ENCODE assay signal across 1 cellular context in genomic region chr15:48646364-48646763, GRCh38.
TF ChIP-seq lines count a peak whose summit lies in the region.

No MANE protein-coding gene starts in this region.

TF ChIP-seq in GM23338, 12 proteins besides CTCF, POLR2A, EP300 and RAD21 (continued from another document):
- TF ChIP-seq, protein P1, sequence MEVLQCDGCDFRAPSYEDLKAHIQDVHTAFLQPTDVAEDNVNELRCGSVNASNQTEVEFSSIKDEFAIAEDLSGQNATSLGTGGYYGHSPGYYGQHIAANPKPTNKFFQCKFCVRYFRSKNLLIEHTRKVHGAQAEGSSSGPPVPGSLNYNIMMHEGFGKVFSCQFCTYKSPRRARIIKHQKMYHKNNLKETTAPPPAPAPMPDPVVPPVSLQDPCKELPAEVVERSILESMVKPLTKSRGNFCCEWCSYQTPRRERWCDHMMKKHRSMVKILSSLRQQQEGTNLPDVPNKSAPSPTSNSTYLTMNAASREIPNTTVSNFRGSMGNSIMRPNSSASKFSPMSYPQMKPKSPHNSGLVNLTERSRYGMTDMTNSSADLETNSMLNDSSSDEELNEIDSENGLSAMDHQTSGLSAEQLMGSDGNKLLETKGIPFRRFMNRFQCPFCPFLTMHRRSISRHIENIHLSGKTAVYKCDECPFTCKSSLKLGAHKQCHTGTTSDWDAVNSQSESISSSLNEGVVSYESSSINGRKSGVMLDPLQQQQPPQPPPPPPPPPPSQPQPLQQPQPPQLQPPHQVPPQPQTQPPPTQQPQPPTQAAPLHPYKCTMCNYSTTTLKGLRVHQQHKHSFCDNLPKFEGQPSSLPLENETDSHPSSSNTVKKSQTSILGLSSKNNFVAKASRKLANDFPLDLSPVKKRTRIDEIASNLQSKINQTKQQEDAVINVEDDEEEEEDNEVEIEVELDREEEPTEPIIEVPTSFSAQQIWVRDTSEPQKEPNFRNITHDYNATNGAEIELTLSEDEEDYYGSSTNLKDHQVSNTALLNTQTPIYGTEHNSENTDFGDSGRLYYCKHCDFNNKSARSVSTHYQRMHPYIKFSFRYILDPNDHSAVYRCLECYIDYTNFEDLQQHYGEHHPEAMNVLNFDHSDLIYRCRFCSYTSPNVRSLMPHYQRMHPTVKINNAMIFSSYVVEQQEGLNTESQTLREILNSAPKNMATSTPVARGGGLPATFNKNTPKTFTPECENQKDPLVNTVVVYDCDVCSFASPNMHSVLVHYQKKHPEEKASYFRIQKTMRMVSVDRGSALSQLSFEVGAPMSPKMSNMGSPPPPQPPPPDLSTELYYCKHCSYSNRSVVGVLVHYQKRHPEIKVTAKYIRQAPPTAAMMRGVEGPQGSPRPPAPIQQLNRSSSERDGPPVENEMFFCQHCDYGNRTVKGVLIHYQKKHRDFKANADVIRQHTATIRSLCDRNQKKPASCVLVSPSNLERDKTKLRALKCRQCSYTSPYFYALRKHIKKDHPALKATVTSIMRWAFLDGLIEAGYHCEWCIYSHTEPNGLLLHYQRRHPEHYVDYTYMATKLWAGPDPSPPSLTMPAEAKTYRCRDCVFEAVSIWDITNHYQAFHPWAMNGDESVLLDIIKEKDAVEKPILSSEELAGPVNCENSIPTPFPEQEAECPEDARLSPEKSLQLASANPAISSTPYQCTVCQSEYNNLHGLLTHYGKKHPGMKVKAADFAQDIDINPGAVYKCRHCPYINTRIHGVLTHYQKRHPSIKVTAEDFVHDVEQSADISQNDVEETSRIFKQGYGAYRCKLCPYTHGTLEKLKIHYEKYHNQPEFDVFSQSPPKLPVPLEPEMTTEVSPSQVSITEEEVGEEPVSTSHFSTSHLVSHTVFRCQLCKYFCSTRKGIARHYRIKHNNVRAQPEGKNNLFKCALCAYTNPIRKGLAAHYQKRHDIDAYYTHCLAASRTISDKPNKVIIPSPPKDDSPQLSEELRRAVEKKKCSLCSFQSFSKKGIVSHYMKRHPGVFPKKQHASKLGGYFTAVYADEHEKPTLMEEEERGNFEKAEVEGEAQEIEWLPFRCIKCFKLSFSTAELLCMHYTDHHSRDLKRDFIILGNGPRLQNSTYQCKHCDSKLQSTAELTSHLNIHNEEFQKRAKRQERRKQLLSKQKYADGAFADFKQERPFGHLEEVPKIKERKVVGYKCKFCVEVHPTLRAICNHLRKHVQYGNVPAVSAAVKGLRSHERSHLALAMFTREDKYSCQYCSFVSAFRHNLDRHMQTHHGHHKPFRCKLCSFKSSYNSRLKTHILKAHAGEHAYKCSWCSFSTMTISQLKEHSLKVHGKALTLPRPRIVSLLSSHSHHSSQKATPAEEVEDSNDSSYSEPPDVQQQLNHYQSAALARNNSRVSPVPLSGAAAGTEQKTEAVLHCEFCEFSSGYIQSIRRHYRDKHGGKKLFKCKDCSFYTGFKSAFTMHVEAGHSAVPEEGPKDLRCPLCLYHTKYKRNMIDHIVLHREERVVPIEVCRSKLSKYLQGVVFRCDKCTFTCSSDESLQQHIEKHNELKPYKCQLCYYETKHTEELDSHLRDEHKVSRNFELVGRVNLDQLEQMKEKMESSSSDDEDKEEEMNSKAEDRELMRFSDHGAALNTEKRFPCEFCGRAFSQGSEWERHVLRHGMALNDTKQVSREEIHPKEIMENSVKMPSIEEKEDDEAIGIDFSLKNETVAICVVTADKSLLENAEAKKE (CRISPR knock-in tag; IDR thresholded peaks at IDR 0.05) = no peak
- TF ChIP-seq EZH2phosphoT487 (IDR thresholded peaks at IDR 0.05; ENCODE audit: unreplicated experiment) (no peak), JUNB (IDR thresholded peaks at IDR 0.05; ENCODE audit: unreplicated experiment) (no peak)
